1 cellular context compared by ENCODE assay signal in the genomic region with DNA sequence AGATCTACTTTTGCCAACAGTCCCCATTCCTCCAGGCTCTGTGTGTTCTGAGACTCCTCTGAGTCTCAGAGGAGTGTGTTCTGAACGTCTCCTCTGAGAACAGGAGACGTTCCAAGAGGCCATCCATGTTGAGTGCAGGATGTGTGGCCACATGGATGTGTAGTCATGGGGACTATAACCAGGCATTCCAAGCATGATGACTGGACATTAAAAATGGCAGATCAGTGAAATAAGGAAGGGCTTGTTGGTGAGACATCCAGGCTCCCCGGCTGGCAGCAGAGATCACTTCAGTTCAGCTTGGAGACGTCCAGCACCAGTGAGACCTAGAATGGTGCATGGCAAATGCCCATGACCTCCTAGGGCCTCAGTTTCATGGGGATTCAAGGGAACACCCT.
TF ChIP-seq lines count a peak whose summit lies in the region.

No MANE protein-coding gene starts in this region.

TF ChIP-seq in GM23338, 12 proteins besides CTCF, POLR2A, EP300 and RAD21 (continued from another document):
- TF ChIP-seq, protein P1, sequence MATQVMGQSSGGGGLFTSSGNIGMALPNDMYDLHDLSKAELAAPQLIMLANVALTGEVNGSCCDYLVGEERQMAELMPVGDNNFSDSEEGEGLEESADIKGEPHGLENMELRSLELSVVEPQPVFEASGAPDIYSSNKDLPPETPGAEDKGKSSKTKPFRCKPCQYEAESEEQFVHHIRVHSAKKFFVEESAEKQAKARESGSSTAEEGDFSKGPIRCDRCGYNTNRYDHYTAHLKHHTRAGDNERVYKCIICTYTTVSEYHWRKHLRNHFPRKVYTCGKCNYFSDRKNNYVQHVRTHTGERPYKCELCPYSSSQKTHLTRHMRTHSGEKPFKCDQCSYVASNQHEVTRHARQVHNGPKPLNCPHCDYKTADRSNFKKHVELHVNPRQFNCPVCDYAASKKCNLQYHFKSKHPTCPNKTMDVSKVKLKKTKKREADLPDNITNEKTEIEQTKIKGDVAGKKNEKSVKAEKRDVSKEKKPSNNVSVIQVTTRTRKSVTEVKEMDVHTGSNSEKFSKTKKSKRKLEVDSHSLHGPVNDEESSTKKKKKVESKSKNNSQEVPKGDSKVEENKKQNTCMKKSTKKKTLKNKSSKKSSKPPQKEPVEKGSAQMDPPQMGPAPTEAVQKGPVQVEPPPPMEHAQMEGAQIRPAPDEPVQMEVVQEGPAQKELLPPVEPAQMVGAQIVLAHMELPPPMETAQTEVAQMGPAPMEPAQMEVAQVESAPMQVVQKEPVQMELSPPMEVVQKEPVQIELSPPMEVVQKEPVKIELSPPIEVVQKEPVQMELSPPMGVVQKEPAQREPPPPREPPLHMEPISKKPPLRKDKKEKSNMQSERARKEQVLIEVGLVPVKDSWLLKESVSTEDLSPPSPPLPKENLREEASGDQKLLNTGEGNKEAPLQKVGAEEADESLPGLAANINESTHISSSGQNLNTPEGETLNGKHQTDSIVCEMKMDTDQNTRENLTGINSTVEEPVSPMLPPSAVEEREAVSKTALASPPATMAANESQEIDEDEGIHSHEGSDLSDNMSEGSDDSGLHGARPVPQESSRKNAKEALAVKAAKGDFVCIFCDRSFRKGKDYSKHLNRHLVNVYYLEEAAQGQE (IDR thresholded peaks at IDR 0.05; ENCODE audit: unreplicated experiment): no peak
- no peak for TF ChIP-seq CREB1 (CRISPR knock-in tag; IDR thresholded peaks at IDR 0.05; ENCODE audit: low read depth)
- TF ChIP-seq POLR2AphosphoS5 (IDR thresholded peaks at IDR 0.05; ENCODE audit: low read depth): no peak
- no peak for TF ChIP-seq NANOG (IDR thresholded peaks at IDR 0.05; ENCODE audit: borderline replicate concordance)
- no peak for TF ChIP-seq JUNB (IDR thresholded peaks at IDR 0.05; ENCODE audit: unreplicated experiment)
- no peak for TF ChIP-seq EZH2 (IDR thresholded peaks at IDR 0.05; ENCODE audit: low read depth, unreplicated experiment)
- TF ChIP-seq, protein P2, sequence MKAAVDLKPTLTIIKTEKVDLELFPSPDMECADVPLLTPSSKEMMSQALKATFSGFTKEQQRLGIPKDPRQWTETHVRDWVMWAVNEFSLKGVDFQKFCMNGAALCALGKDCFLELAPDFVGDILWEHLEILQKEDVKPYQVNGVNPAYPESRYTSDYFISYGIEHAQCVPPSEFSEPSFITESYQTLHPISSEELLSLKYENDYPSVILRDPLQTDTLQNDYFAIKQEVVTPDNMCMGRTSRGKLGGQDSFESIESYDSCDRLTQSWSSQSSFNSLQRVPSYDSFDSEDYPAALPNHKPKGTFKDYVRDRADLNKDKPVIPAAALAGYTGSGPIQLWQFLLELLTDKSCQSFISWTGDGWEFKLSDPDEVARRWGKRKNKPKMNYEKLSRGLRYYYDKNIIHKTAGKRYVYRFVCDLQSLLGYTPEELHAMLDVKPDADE (IDR thresholded peaks at IDR 0.05): no peak
- TF ChIP-seq, protein P3, sequence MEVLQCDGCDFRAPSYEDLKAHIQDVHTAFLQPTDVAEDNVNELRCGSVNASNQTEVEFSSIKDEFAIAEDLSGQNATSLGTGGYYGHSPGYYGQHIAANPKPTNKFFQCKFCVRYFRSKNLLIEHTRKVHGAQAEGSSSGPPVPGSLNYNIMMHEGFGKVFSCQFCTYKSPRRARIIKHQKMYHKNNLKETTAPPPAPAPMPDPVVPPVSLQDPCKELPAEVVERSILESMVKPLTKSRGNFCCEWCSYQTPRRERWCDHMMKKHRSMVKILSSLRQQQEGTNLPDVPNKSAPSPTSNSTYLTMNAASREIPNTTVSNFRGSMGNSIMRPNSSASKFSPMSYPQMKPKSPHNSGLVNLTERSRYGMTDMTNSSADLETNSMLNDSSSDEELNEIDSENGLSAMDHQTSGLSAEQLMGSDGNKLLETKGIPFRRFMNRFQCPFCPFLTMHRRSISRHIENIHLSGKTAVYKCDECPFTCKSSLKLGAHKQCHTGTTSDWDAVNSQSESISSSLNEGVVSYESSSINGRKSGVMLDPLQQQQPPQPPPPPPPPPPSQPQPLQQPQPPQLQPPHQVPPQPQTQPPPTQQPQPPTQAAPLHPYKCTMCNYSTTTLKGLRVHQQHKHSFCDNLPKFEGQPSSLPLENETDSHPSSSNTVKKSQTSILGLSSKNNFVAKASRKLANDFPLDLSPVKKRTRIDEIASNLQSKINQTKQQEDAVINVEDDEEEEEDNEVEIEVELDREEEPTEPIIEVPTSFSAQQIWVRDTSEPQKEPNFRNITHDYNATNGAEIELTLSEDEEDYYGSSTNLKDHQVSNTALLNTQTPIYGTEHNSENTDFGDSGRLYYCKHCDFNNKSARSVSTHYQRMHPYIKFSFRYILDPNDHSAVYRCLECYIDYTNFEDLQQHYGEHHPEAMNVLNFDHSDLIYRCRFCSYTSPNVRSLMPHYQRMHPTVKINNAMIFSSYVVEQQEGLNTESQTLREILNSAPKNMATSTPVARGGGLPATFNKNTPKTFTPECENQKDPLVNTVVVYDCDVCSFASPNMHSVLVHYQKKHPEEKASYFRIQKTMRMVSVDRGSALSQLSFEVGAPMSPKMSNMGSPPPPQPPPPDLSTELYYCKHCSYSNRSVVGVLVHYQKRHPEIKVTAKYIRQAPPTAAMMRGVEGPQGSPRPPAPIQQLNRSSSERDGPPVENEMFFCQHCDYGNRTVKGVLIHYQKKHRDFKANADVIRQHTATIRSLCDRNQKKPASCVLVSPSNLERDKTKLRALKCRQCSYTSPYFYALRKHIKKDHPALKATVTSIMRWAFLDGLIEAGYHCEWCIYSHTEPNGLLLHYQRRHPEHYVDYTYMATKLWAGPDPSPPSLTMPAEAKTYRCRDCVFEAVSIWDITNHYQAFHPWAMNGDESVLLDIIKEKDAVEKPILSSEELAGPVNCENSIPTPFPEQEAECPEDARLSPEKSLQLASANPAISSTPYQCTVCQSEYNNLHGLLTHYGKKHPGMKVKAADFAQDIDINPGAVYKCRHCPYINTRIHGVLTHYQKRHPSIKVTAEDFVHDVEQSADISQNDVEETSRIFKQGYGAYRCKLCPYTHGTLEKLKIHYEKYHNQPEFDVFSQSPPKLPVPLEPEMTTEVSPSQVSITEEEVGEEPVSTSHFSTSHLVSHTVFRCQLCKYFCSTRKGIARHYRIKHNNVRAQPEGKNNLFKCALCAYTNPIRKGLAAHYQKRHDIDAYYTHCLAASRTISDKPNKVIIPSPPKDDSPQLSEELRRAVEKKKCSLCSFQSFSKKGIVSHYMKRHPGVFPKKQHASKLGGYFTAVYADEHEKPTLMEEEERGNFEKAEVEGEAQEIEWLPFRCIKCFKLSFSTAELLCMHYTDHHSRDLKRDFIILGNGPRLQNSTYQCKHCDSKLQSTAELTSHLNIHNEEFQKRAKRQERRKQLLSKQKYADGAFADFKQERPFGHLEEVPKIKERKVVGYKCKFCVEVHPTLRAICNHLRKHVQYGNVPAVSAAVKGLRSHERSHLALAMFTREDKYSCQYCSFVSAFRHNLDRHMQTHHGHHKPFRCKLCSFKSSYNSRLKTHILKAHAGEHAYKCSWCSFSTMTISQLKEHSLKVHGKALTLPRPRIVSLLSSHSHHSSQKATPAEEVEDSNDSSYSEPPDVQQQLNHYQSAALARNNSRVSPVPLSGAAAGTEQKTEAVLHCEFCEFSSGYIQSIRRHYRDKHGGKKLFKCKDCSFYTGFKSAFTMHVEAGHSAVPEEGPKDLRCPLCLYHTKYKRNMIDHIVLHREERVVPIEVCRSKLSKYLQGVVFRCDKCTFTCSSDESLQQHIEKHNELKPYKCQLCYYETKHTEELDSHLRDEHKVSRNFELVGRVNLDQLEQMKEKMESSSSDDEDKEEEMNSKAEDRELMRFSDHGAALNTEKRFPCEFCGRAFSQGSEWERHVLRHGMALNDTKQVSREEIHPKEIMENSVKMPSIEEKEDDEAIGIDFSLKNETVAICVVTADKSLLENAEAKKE (CRISPR knock-in tag; IDR thresholded peaks at IDR 0.05): no peak
